16 cellular contexts compared by ENCODE assay signal in genomic region chr9:33850677-33851076, GRCh38. TPM values are rescaled to one million over a fixed set of nuclear protein-coding genes. Genes with fewer than 3 reads are reported as not detected.
DNase-seq lines count a peak whose midpoint lies in the region; ATAC-seq, FAIRE-seq and TF ChIP-seq lines count a peak whose summit lies in the region.
"Had no signal": no experiment of that assay in that cellular context is flagged by ENCODE, and none has a peak within 500 bp of the region (broad histone marks: within the 10 kb centered on the region; RNA-seq: fewer than 3 reads in every experiment).

No MANE protein-coding gene starts in this region.

- DNase-seq in Calu3 = no peak
- peak; percentile 24 for DNase-seq in NCI-H2029 (lab: John Stamatoyannopoulos, UW)
- peak; percentile 11 for DNase-seq in dermis blood vessel endothelial cell
- peak in 1 of 6 donors; percentile 47 for DNase-seq in pancreas
- DNase-seq in NCI-H1694 treated with DMSO at 0.1 percent for 48 hours (lab: John Stamatoyannopoulos, UW) = no peak
- no peak for DNase-seq in LoVo (ENCODE audit: low spot score)
- no peak for DNase-seq in SKM-1 (lab: John Stamatoyannopoulos, UW; ENCODE audit: unreplicated experiment)
- DNase-seq: activated CD8-positive, alpha-beta memory T cell treated with anti-CD3 and anti-CD28 coated beads for 24 hours; activated naive CD4-positive, alpha-beta T cell treated with anti-CD3 and anti-CD28 coated beads, Interleukin-2, amount 10 ng/mL, durations not matched to agents 7 days and 5 days; DMS 273 treated with DMSO at 0.1 percent for 48 hours; foreskin fibroblast; T1000 had no signal

- H3K9me3 ChIP-seq in pancreas = no peaks in the 10 kb centered on the region

- H3K4me1 ChIP-seq in pancreas = peaks cover 20 to 71% (median 62%) of the 10 kb centered on the region in 3 donors

- H3K27ac ChIP-seq in pancreas = peak overlapping the region; percentile 22 to 72 (median 64)

- no peaks in the 10 kb centered on the region for H3K36me3 ChIP-seq in pancreas

- no peaks in the 10 kb centered on the region for H3K27me3 Mint-ChIP-seq in Calu3 (ENCODE audit: unreplicated experiment)
- H3K27me3 Mint-ChIP-seq: activated naive CD4-positive, alpha-beta T cell treated with anti-CD3 and anti-CD28 coated beads, Interleukin-2, amount 10 ng/mL, durations not matched to agents 7 days and 5 days had no signal

- H3K36me3 Mint-ChIP-seq in Calu3 (ENCODE audit: insufficient read depth, unreplicated experiment) = no peaks in the 10 kb centered on the region

- no peak for TF ChIP-seq CTCF in Calu3 (IDR thresholded peaks at IDR 0.05; ENCODE audit: unreplicated experiment)
- TF ChIP-seq CTCF in pancreas (IDR thresholded peaks at IDR 0.05) = no peak

- CTCF ChIA-PET in Calu3 (lab: Charles Lee) = interaction anchor here (0.5 to 0.9 kb wide), 4 partner anchors 16 to 401 kb away, joined by 3 to 4 read pairs (median 3); no protein-coding TSS in a partner anchor

- BruUV-seq in Calu3 (replicated peaks; lab: Mats Ljungman, UMichigan) = no TSS peak

- no peaks in the 10 kb centered on the region for H3K27me3 ChIP-seq in pancreas

- FAIRE-seq in pancreas (lab: Jason Lieb, UNC) = no peak
- FAIRE-seq: GM12891 had no signal

- ATAC-seq in pancreas = peak; percentile 51 to 63 (median 58)

- H3K27ac Mint-ChIP-seq in Calu3 (ENCODE audit: unreplicated experiment) = peak overlapping the region; percentile 42
- H3K27ac Mint-ChIP-seq: activated naive CD4-positive, alpha-beta T cell treated with anti-CD3 and anti-CD28 coated beads, Interleukin-2, amount 10 ng/mL, durations not matched to agents 7 days and 5 days had no signal

- H3K4me1 Mint-ChIP-seq in Calu3 (ENCODE audit: low read depth, unreplicated experiment) = peaks cover 43% of the 10 kb centered on the region

- no peak overlapping the region for H3K4me3 ChIP-seq in pancreas
- H3K4me3 ChIP-seq: coronary artery had no signal

- no peaks in the 10 kb centered on the region for H3K9me3 Mint-ChIP-seq in Calu3 (ENCODE audit: low read depth, unreplicated experiment)
- H3K9me3 Mint-ChIP-seq: activated naive CD4-positive, alpha-beta T cell treated with anti-CD3 and anti-CD28 coated beads, Interleukin-2, amount 10 ng/mL, durations not matched to agents 7 days and 5 days had no signal

- no peak overlapping the region for H3K4me3 Mint-ChIP-seq in Calu3 (ENCODE audit: low read depth, unreplicated experiment)
- H3K4me3 Mint-ChIP-seq: activated naive CD4-positive, alpha-beta T cell treated with anti-CD3 and anti-CD28 coated beads, Interleukin-2, amount 10 ng/mL, durations not matched to agents 7 days and 5 days had no signal

- intact Hi-C loops in Calu3 (cut with micrococcal nuclease; ENCODE audit: unreplicated experiment) (loop anchor here (2.0 kb wide), 1 partner anchor 32 kb away; no protein-coding TSS in a partner anchor), pancreas (cut with DNase I) (loop anchor here in 1 of 3 donors (5.0 kb wide), 1 partner anchor 33 kb away; the partner anchor contains the start of gene UBE2R2)

RNA-seq across cellular contexts. Expression of gene UBE2R2, which starts 33.7 kb away (rescaled TPM):
- total RNA-seq in Calu3 (2022) (24.5 and 26.2 TPM in 2 replicates), dermis blood vessel endothelial cell (20.6 and 36.8 TPM in 2 replicates), pancreas (10 to 100 TPM; 33.1 to 44.8 (median 36.2) TPM)
- polyA plus RNA-seq in pancreas = 10 to 100 TPM; 13.3 to 16.6 TPM

RNA-seq across cellular contexts. Expression of gene PRSS3, which starts 55.3 kb away (rescaled TPM):
- total RNA-seq in Calu3 (2022) = 19.0 and 29.5 TPM in 2 replicates
- total RNA-seq in dermis blood vessel endothelial cell = 0.51 and 1.4 TPM in 2 replicates
- 1,000 to 10,000 TPM in 3 of 6 donors, 100 to 1,000 TPM in 3; 341 to 5,218 (median 1,762) TPM for total RNA-seq in pancreas
- 1,000 to 10,000 TPM in 1 of 2 donors, 100 to 1,000 TPM in 1; 986 to 1,801 TPM for polyA plus RNA-seq in pancreas
- total RNA-seq: H4, myocyte had no signal

Comparison
In these comparisons a context has a peak if more than half of its experiments do, and no peak if none do; other contexts are left out.
1. DNase-seq: peak in NCI-H2029 (single experiment) and dermis blood vessel endothelial cell (single experiment); none in Calu3 (single experiment), NCI-H1694 treated with DMSO at 0.1 percent for 48 hours (single experiment), LoVo (single experiment) and SKM-1 (single experiment).
2. RNA of gene PRSS3, which starts 55.3 kb away (total RNA-seq): 341 to 5,218 TPM in pancreas; 19.0 to 29.5 TPM in Calu3 and 0.51 to 1.4 TPM in dermis blood vessel endothelial cell; every median in the first group is over 10 times any median in the second.